Comparison of ENCODE assay signal across 8 cellular contexts in the genomic region with DNA sequence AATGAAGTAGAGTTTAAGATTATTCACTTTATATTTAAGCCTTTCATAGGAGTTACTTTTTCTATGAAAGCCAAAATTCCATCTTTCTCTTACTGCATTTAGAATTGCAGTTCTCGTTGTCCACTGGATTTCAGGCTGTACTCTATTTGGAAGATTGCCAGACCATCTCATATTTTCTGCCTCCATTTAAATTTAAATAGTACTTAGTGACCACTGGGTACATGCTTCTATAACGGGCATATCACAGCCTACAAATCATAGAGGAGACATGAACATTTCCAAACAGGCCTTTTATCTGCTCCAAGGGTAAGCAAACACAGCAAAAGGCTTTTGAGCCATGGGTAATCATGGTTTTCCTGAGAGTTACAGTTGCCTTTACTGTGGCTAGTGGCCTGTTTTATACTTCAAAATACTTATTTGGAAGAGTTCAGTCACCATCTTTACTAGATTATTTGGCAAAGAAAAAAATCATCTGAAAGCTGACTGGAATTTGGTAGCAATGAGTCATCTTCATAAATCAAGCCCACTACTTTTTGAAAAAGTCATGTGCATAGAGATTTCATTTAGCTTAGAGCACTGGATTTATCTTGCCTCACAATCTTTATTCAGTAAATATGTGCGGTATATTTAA. TPM values are rescaled to one million over a fixed set of nuclear protein-coding genes. Genes with fewer than 3 reads are reported as not detected.
DNase-seq lines count a peak whose midpoint lies in the region; ATAC-seq and TF ChIP-seq lines count a peak whose summit lies in the region.

No MANE protein-coding gene starts in this region.

- ATAC-seq in lower lobe of right lung (no peak), GM21825 (IDR thresholded peaks at IDR 0.05; ENCODE audit: unreplicated experiment) (no peak)

- no peaks in the 10 kb centered on the region for H3K9me3 ChIP-seq in lower lobe of right lung

- H3K27me3 ChIP-seq in lower lobe of right lung (ENCODE audit: low read depth), result no peaks in the 10 kb centered on the region

- H3K27ac ChIP-seq in lower lobe of right lung, result peak overlapping the region; percentile 83

- intact Hi-C loops in lower lobe of right lung (cut with DNase I), result no loop called here

- no peak overlapping the region for H3K4me3 ChIP-seq in lower lobe of right lung

- H3K4me1 ChIP-seq in lower lobe of right lung, result peaks cover 54% of the 10 kb centered on the region

- H3K36me3 ChIP-seq in lower lobe of right lung, result no peaks in the 10 kb centered on the region

- DNase-seq in A172 (ENCODE audit: low spot score) (peak; percentile 83), HT1080 (ENCODE audit: low read depth) (peak; percentile 72), astrocyte of the hippocampus (ENCODE audit: low read depth, low spot score) (peak; percentile 57), lower lobe of right lung (no peak), OCI-M1 (lab: John Stamatoyannopoulos, UW) (no peak), NCI-H1048 (lab: John Stamatoyannopoulos, UW) (no peak)
- no peak for DNase-seq in activated CD8-positive, alpha-beta memory T cell treated with anti-CD3 and anti-CD28 coated beads, Interleukin-2, amount 50 U/mL, for 4 hours

- no peak for TF ChIP-seq CTCF in lower lobe of right lung (IDR thresholded peaks at IDR 0.05)

RNA-seq across cellular contexts. Expression of a gene that starts 15.7 kb away (rescaled TPM):
- 99.9 and 105 TPM in 2 replicates for total RNA-seq in A172 (2014; rRNA removed; shearing (Covaris generic))
- 32.6 and 38.6 TPM in 2 replicates for total RNA-seq in HT1080 (2014; rRNA removed; shearing (Covaris generic))
- polyA plus RNA-seq in HT1080 (2015; cell fraction: cytosol; rRNA removed), result 32.2 and 45.7 TPM in 2 replicates
- polyA plus RNA-seq in HT1080 (2015; cell fraction: nucleus; rRNA removed), result 46.1 and 46.5 TPM in 2 replicates
- 64.1 TPM for total RNA-seq in lower lobe of right lung

Comparison
In these comparisons a context has a peak if more than half of its experiments do, and no peak if none do; other contexts are left out.
1. DNase-seq: peak in A172 (single experiment), HT1080 (single experiment) and astrocyte of the hippocampus (single experiment); none in lower lobe of right lung (single experiment), activated CD8-positive, alpha-beta memory T cell treated with anti-CD3 and anti-CD28 coated beads, Interleukin-2, amount 50 U/mL, for 4 hours (single experiment), OCI-M1 (single experiment) and NCI-H1048 (single experiment).